9 cellular contexts compared by ENCODE assay signal in the genomic region with DNA sequence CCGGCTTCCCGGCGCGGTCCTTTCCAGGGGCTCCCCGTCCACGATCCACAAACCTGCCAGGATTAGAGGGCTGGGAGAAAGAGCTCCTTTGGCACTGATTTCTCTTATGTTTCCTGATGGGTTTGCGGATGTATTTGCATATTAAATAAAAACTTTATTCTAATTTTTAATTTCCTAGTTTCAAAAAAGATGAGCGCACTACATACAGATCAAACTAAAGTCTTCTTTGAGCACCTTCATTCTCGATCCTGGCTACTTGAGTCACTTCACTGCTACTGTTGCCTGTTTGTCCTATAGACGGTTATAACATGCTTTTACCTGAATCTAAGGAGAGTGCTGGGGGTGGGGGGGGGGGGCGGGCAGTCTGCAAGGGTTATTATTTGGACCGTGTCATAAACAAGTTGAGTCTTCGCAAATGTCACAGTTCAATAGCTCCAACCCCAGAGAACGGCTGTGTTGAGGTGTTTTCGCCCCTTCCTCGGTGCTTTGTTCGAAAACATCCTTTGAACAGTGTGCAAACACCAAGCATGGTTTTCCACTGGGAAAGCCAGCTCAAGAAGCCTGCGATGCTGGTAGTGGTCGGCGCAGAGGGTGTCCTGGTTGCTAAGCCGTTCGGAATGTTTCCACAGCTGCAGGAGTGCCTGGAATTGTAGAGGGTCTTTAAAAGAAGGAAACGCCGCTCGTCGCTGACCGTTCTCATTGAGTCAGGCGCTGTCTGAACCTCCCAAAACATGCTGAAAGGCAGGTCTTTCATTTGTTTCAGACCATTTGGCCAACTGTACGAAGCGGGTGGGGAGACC. TPM values are rescaled to one million over a fixed set of nuclear protein-coding genes. Genes with fewer than 3 reads are reported as not detected.
A peak's percentile ranks its signal among the peaks of the same experiment; 100 is the strongest.
DNase-seq lines count a peak whose midpoint lies in the region; ATAC-seq, FAIRE-seq and TF ChIP-seq lines count a peak whose summit lies in the region.
"Had no signal": no experiment of that assay in that cellular context is flagged by ENCODE, and none has a peak within 500 bp of the region (broad histone marks: within the 10 kb centered on the region; RNA-seq: fewer than 3 reads in every experiment).

No MANE protein-coding gene starts in this region.

- no peaks in the 10 kb centered on the region for H3K9me3 ChIP-seq in heart left ventricle
- no peaks in the 10 kb centered on the region for H3K9me3 ChIP-seq in astrocyte (ENCODE audit: insufficient read depth, low read depth, low read length)
- no peaks in the 10 kb centered on the region for H3K9me3 ChIP-seq in upper lobe of right lung

- peaks cover 28% of the 10 kb centered on the region for H4K20me1 ChIP-seq in astrocyte (ENCODE audit: insufficient read depth, low read length)

- H3K27me3 Mint-ChIP-seq in astrocyte (ENCODE audit: low read depth, unreplicated experiment) (no peaks in the 10 kb centered on the region), memory B cell (no peaks in the 10 kb centered on the region)

- no peaks in the 10 kb centered on the region for H3K27me3 ChIP-seq in heart left ventricle
- H3K27me3 ChIP-seq in astrocyte (ENCODE audit: insufficient read depth, low read length): no peaks in the 10 kb centered on the region
- H3K27me3 ChIP-seq in upper lobe of right lung: no peaks in the 10 kb centered on the region

- H3K27ac Mint-ChIP-seq in astrocyte (ENCODE audit: unreplicated experiment): peak overlapping the region; percentile 92
- no peak overlapping the region for H3K27ac Mint-ChIP-seq in memory B cell

- 48 to 53% (median 49%) methylated on average over 29 to 30 of the region's 30 CpGs for WGBS in heart left ventricle, 4 donors

- H3K36me3 ChIP-seq in heart left ventricle: peaks cover 0 to 3% (median 0%) of the 10 kb centered on the region in 9 donors
- no peaks in the 10 kb centered on the region for H3K36me3 ChIP-seq in astrocyte (ENCODE audit: insufficient read depth, low read length)
- no peaks in the 10 kb centered on the region for H3K36me3 ChIP-seq in upper lobe of right lung

- TF ChIP-seq CTCF in heart left ventricle (IDR thresholded peaks at IDR 0.05): no peak
- TF ChIP-seq CTCF in astrocyte (IDR thresholded peaks at IDR 0.05; ENCODE audit: insufficient read depth, low read depth, low read length): no peak
- TF ChIP-seq CTCF in upper lobe of right lung (IDR thresholded peaks at IDR 0.05): no peak

- peaks cover 10% of the 10 kb centered on the region for H3K36me3 Mint-ChIP-seq in astrocyte (ENCODE audit: low read depth, unreplicated experiment)
- H3K36me3 Mint-ChIP-seq in memory B cell: peaks cover 2% of the 10 kb centered on the region

- no peak for TF ChIP-seq POLR2A in heart left ventricle (IDR thresholded peaks at IDR 0.05)

- H3K4me2 ChIP-seq in astrocyte (ENCODE audit: low read length): peak overlapping the region; percentile 96

- H3K27ac ChIP-seq in heart left ventricle: peak overlapping the region in 6 of 12 donors; percentile 90 to 98 (median 96)
- peak overlapping the region; percentile 64 for H3K27ac ChIP-seq in astrocyte (ENCODE audit: low read depth, low read length)
- peak overlapping the region; percentile 82 for H3K27ac ChIP-seq in upper lobe of right lung

- H2AFZ ChIP-seq in astrocyte (ENCODE audit: low read depth, low read length): peak overlapping the region; percentile 80

- FAIRE-seq in astrocyte (lab: Jason Lieb, UNC): no peak

- no peak for ATAC-seq in heart left ventricle
- no peak for ATAC-seq in left cardiac atrium
- no peak for ATAC-seq in memory B cell (ENCODE audit: low read depth)
- no peak for ATAC-seq in upper lobe of right lung
- no peak for ATAC-seq in GM19328 (IDR thresholded peaks at IDR 0.05; ENCODE audit: unreplicated experiment)
- no peak for ATAC-seq in GM21786 (IDR thresholded peaks at IDR 0.05; ENCODE audit: unreplicated experiment)
- ATAC-seq in GM21717 (IDR thresholded peaks at IDR 0.05; ENCODE audit: unreplicated experiment): no peak

- DNase-seq in heart left ventricle: no peak
- no peak for DNase-seq in left cardiac atrium
- DNase-seq in astrocyte (ENCODE audit: low read depth): peak; percentile 73
- no peak for DNase-seq in memory B cell (ENCODE audit: low spot score in 2 of 2)
- no peak for DNase-seq in upper lobe of right lung

- H3K4me3 Mint-ChIP-seq in astrocyte (ENCODE audit: unreplicated experiment) (peak overlapping the region; percentile 85), memory B cell (peak overlapping the region; percentile 99)

- peaks cover 32% of the 10 kb centered on the region for H3K79me2 ChIP-seq in astrocyte (ENCODE audit: insufficient read depth, low read length)

- H3K4me3 ChIP-seq in heart left ventricle (peak overlapping the region in 9 of 12 donors; percentile 69 to 97 (median 91)), astrocyte (ENCODE audit: insufficient read depth, low read depth, low read length) (peak overlapping the region; percentile 88), upper lobe of right lung (peak overlapping the region; percentile 95)

- H3K4me1 Mint-ChIP-seq in astrocyte (ENCODE audit: low read depth, unreplicated experiment) (peaks cover 18% of the 10 kb centered on the region), memory B cell (peaks cover 23% of the 10 kb centered on the region)

- H3K9ac ChIP-seq in astrocyte (ENCODE audit: low read length): peak overlapping the region; percentile 89

- no peaks in the 10 kb centered on the region for H3K9me3 Mint-ChIP-seq in astrocyte (ENCODE audit: unreplicated experiment)
- H3K9me3 Mint-ChIP-seq in memory B cell: no peaks in the 10 kb centered on the region

- peaks cover 0 to 33% (median 17%) of the 10 kb centered on the region in 12 donors for H3K4me1 ChIP-seq in heart left ventricle
- H3K4me1 ChIP-seq in astrocyte (ENCODE audit: insufficient read depth, low read length): peaks cover 16% of the 10 kb centered on the region
- peaks cover 26% of the 10 kb centered on the region for H3K4me1 ChIP-seq in upper lobe of right lung

- intact Hi-C loops in heart left ventricle (cut with DNase I): loop anchor here (1.0 to 10.0 kb wide), 16 partner anchors 67 to 284 kb away; a partner anchor contains a TSS
- intact Hi-C loops in left cardiac atrium (cut with DNase I): loop anchor here (2.0 to 5.0 kb wide), 3 partner anchors 82 to 93 kb away; a partner anchor contains a TSS
- intact Hi-C loops in upper lobe of right lung (cut with DNase I): no loop called here

RNA-seq across cellular contexts. Expression of a gene that starts 1.1 kb away (rescaled TPM):
- 10 to 100 TPM in 5 of 9 donors, 1 to 10 TPM in 4; 5.5 to 52.9 (median 10.3) TPM for total RNA-seq in heart left ventricle
- polyA plus RNA-seq in heart left ventricle: 10 to 100 TPM in 1 of 2 donors, 1 to 10 TPM in 1; 5.7 to 10.2 TPM
- total RNA-seq in left cardiac atrium: 10 to 100 TPM; 15.4 to 18.1 TPM
- total RNA-seq in astrocyte: 59.8 and 60.2 TPM in 2 replicates
- 56.9 TPM for total RNA-seq in upper lobe of right lung

RNA-seq across cellular contexts. Expression of a gene that starts 4.9 kb away (rescaled TPM):
- total RNA-seq in heart left ventricle (not detected), left cardiac atrium (not detected), astrocyte (not detected in 2 replicates), upper lobe of right lung (not detected)
- polyA plus RNA-seq in heart left ventricle: not detected
- total RNA-seq: lower leg skin had no signal
